ENCODE assay signal across 1 cellular context in the genomic region with DNA sequence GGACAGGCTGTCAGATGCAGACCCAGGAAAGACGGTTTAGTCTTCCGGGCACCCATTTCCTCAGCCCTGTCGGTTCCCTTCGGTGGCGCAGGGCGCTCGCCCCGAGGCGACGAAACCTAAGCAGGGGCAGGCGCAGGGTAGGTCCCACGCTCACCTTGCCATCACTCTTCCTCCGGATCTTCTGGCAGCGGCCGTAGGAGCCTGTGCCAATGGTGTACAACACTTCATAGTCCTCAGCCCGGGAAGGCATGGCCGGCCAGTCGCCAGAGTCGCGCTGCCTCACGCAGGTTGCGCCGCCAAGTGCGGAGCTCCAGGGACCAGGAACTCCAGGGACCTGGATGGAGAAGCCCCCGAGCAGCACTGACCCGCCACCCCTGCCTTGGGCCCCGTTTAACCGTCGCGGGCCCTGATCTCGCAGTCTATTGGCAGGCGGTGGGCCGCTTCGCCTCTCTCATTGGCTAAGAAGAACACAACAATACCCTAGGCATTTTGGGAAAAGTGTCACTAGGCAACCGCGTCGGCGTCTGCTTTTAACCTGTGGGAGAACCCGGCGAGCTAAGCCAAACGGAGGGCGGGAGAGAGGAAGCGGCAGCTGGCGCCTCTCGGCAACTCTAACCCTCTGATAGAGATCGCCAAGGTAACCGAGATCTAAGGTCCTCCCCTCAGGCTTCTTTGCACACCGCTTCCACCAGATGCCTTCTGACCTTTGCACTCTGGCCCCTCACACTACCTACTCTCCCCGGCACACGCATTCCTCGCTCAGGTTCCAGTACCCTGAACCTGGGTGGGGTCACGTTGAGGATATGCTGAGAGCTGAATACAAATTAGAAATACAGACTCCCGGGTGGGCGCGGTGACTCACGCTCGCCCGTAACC.
A peak's percentile ranks its signal among the peaks of the same experiment; 100 is the strongest.
TF ChIP-seq lines count a peak whose summit lies in the region.

Gene NEK2 (minus strand): TSS at position 392 of the 876 bp plus-strand sequence. CDS start 142 bp downstream, at position 250.

TF ChIP-seq in K562, 482 proteins besides CTCF, POLR2A, EP300 and RAD21 (continued from another document):
- no peak for TF ChIP-seq ZNF449 (CRISPR knock-in tag; IDR thresholded peaks at IDR 0.05)
- no peak for TF ChIP-seq CBX1 (IDR thresholded peaks at IDR 0.05; ENCODE audit: low read depth)
- no peak for TF ChIP-seq HDGF (IDR thresholded peaks at IDR 0.05)
- no peak for TF ChIP-seq ZNF586 (CRISPR knock-in tag; conservative IDR thresholded peaks at IDR 0.05)
- TF ChIP-seq FOSL1 (tag; conservative IDR thresholded peaks at IDR 0.05): peak; percentile 99
- no peak for TF ChIP-seq TEAD2 (tag; IDR thresholded peaks at IDR 0.05)
- no peak for TF ChIP-seq STAT5B (CRISPR knock-in tag; IDR thresholded peaks at IDR 0.05)
- TF ChIP-seq NFXL1 (CRISPR knock-in tag; IDR thresholded peaks at IDR 0.05): no peak
- TF ChIP-seq HNRNPH1 (optimal IDR thresholded peaks at IDR 0.05; ENCODE audit: low read depth, low read length): no peak
- no peak for TF ChIP-seq ZNF584 (CRISPR knock-in tag; IDR thresholded peaks at IDR 0.05; ENCODE audit: low read depth)
- TF ChIP-seq NFRKB (IDR thresholded peaks at IDR 0.05; ENCODE audit: low read depth): no peak
- TF ChIP-seq, protein P1, sequence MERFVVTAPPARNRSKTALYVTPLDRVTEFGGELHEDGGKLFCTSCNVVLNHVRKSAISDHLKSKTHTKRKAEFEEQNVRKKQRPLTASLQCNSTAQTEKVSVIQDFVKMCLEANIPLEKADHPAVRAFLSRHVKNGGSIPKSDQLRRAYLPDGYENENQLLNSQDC (CRISPR knock-in tag; IDR thresholded peaks at IDR 0.05): no peak
- TF ChIP-seq ZNF184 (CRISPR knock-in tag; IDR thresholded peaks at IDR 0.05): no peak
- TF ChIP-seq MCM7 (IDR thresholded peaks at IDR 0.05): no peak
- TF ChIP-seq SIRT6 (IDR thresholded peaks at IDR 0.05; ENCODE audit: low read depth, low read length): no peak
- TF ChIP-seq MEIS2 (IDR thresholded peaks at IDR 0.05; ENCODE audit: partially characterized antibody): no peak
- TF ChIP-seq RBM15 (IDR thresholded peaks at IDR 0.05; ENCODE audit: insufficient read depth, low read length): no peak
- TF ChIP-seq DIDO1 (tag; IDR thresholded peaks at IDR 0.05; ENCODE audit: low read depth): peak; percentile 86
- TF ChIP-seq ZNF395 (CRISPR knock-in tag; IDR thresholded peaks at IDR 0.05): 0 out of 2 replicates have a peak, but pooled peaks have one; percentile 51
- no peak for TF ChIP-seq KDM1A (IDR thresholded peaks at IDR 0.05)
- TF ChIP-seq DPF2 (IDR thresholded peaks at IDR 0.05): peak; percentile 96
- no peak for TF ChIP-seq ILK (tag; IDR thresholded peaks at IDR 0.05; ENCODE audit: borderline replicate concordance, low read depth)
- no peak for TF ChIP-seq GABPB2 (CRISPR knock-in tag; conservative IDR thresholded peaks at IDR 0.05)
- peak; percentile 76 for TF ChIP-seq RBBP5 (IDR thresholded peaks at IDR 0.05; ENCODE audit: borderline replicate concordance, insufficient read depth, low read length, poor library complexity, severe bottlenecking)
- TF ChIP-seq ZNF76 (CRISPR knock-in tag; IDR thresholded peaks at IDR 0.05; ENCODE audit: borderline replicate concordance): peak; percentile 53; the same call in 1 of the 2 replicates
- no peak for TF ChIP-seq ZNF133 (CRISPR knock-in tag; IDR thresholded peaks at IDR 0.05)
- TF ChIP-seq ZBTB5 (IDR thresholded peaks at IDR 0.05): peak; percentile 93
- TF ChIP-seq SIN3B (IDR thresholded peaks at IDR 0.05; ENCODE audit: low read depth): peak; percentile 92
- TF ChIP-seq ARHGAP35 (IDR thresholded peaks at IDR 0.05; ENCODE audit: partially characterized antibody): no peak
- TF ChIP-seq SRSF7 (optimal IDR thresholded peaks at IDR 0.05; ENCODE audit: low read depth, low read length): no peak
- peak; percentile 99 for TF ChIP-seq SIN3A (IDR thresholded peaks at IDR 0.05; ENCODE audit: borderline replicate concordance in 2 of 2, control insufficient read depth in 1 of 2, low read depth in 2 of 2, low read length in 2 of 2)
- TF ChIP-seq POLR3G (IDR thresholded peaks at IDR 0.05; ENCODE audit: extremely low read depth, insufficient read length, insufficient replicate concordance): no peak
- no peak for TF ChIP-seq ZNF699 (CRISPR knock-in tag; IDR thresholded peaks at IDR 0.05; ENCODE audit: insufficient replicate concordance)
